14 cellular contexts compared by ENCODE assay signal in the genomic region with DNA sequence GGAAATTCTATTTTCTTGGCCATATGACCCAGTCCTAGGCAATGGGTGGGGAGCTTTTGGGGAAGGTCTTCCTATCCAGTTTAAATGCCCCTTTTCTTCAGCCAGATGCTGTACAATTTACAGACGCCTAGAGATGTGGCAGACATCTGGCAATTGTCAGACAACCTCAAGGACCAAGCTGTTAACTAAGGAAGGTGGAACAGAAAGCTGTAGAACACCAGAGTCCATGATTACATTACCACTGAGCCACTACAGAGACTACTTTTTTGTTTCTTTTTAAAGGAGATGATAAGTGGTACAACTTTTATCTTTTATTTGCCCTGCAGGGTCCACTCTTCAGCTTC. TPM values are rescaled to one million over a fixed set of nuclear protein-coding genes. Genes with fewer than 3 reads are reported as not detected.
A peak's percentile ranks its signal among the peaks of the same experiment; 100 is the strongest.
DNase-seq lines count a peak whose midpoint lies in the region; ATAC-seq and TF ChIP-seq lines count a peak whose summit lies in the region.
"Had no signal": no experiment of that assay in that cellular context is flagged by ENCODE, and none has a peak within 500 bp of the region (broad histone marks: within the 10 kb centered on the region; RNA-seq: fewer than 3 reads in every experiment).

No MANE protein-coding gene starts in this region.

- H3K4me3 ChIP-seq in BLaER1 (no peak overlapping the region), psoas muscle (peak overlapping the region; percentile 60), testis (no peak overlapping the region)

- H3K27me3 Mint-ChIP-seq in central memory CD8-positive, alpha-beta T cell, result no peaks in the 10 kb centered on the region
- H3K27me3 Mint-ChIP-seq: CD4-positive, CD25-positive, alpha-beta regulatory T cell had no signal

- peak overlapping the region; percentile 35 for H3K27ac Mint-ChIP-seq in central memory CD8-positive, alpha-beta T cell (ENCODE audit: low read depth)

- no peak overlapping the region for H3K4me3 Mint-ChIP-seq in central memory CD8-positive, alpha-beta T cell
- H3K4me3 Mint-ChIP-seq: CD4-positive, CD25-positive, alpha-beta regulatory T cell had no signal

- peaks cover 35% of the 10 kb centered on the region for H3K36me3 Mint-ChIP-seq in central memory CD8-positive, alpha-beta T cell (ENCODE audit: insufficient read depth)

- H3K4me1 Mint-ChIP-seq in central memory CD8-positive, alpha-beta T cell, result peaks cover 11% of the 10 kb centered on the region

- peak overlapping the region; percentile 91 for H3K4me2 ChIP-seq in BLaER1
- H3K4me2 ChIP-seq: KMS-11 had no signal

- intact Hi-C loops in psoas muscle (cut with DNase I), result loop anchor here (5.0 to 10.0 kb wide), 3 partner anchors 34 to 119 kb away; no protein-coding TSS in a partner anchor
- intact Hi-C loops in testis (cut with DNase I; ENCODE audit: low total_unique reads), result no loop called here

- peaks cover 69% of the 10 kb centered on the region for H3K4me1 ChIP-seq in BLaER1
- H3K4me1 ChIP-seq in psoas muscle, result peaks cover 72% of the 10 kb centered on the region
- peaks cover 21% of the 10 kb centered on the region for H3K4me1 ChIP-seq in testis

- H3K9me3 ChIP-seq in BLaER1 (no peaks in the 10 kb centered on the region), psoas muscle (no peaks in the 10 kb centered on the region), testis (no peaks in the 10 kb centered on the region)

- H4K20me1 ChIP-seq in BLaER1, result no peaks in the 10 kb centered on the region

- H3K36me3 ChIP-seq in BLaER1, result peaks cover 52% of the 10 kb centered on the region
- H3K36me3 ChIP-seq in psoas muscle (ENCODE audit: insufficient read depth in 1 of 2, low read depth in 1 of 2), result peaks cover 0 to 29% of the 10 kb centered on the region in 2 donors
- no peaks in the 10 kb centered on the region for H3K36me3 ChIP-seq in testis (ENCODE audit: low read depth, missing control alignments)

- H3K9ac ChIP-seq in BLaER1, result peak overlapping the region; percentile 68
- H3K9ac ChIP-seq: KMS-11 had no signal

- TF ChIP-seq CTCF in 22Rv1 (IDR thresholded peaks at IDR 0.05) (no peak), psoas muscle (IDR thresholded peaks at IDR 0.05) (no peak), testis (IDR thresholded peaks at IDR 0.05) (no peak)

- H3K27ac ChIP-seq in 22Rv1 (peak overlapping the region; percentile 68), BLaER1 (peak overlapping the region; percentile 82), psoas muscle (peak overlapping the region; percentile 94), testis (peak overlapping the region in 1 of 2 donors; percentile 84)
- H3K27ac ChIP-seq: KMS-11 had no signal

- WGBS in psoas muscle, 3 donors, result 78 to 88% (median 79%) methylated on average over 1 of the region's 1 CpG
- 85 to 88% methylated on average over 1 of the region's 1 CpG for WGBS in testis, 2 donors

- ATAC-seq in central memory CD8-positive, alpha-beta T cell (replicated peaks; ENCODE audit: extremely low read depth, poor library complexity, severe bottlenecking), result no peak
- ATAC-seq in psoas muscle (no peak), HG03095 (IDR thresholded peaks at IDR 0.05; ENCODE audit: unreplicated experiment) (no peak), esophagus mucosa (no peak)
- ATAC-seq: HCT116 had no signal

- H3K9me3 Mint-ChIP-seq in central memory CD8-positive, alpha-beta T cell, result no peaks in the 10 kb centered on the region
- H3K9me3 Mint-ChIP-seq: CD4-positive, CD25-positive, alpha-beta regulatory T cell had no signal

- H3K27me3 ChIP-seq in BLaER1 (no peaks in the 10 kb centered on the region), psoas muscle (ENCODE audit: insufficient read depth in 3 of 3, low read length in 2 of 3) (no peaks in the 10 kb centered on the region), testis (no peaks in the 10 kb centered on the region)

- TF ChIP-seq POLR2A in testis (IDR thresholded peaks at IDR 0.05), result no peak

- DNase-seq in central memory CD8-positive, alpha-beta T cell (ENCODE audit: low spot score in 2 of 2), result no peak
- DNase-seq in psoas muscle, result no peak
- no peak for DNase-seq in DMS79 treated with DMSO at 0.1 percent for 48 hours (lab: John Stamatoyannopoulos, UW)
- no peak for DNase-seq in testis
- DNase-seq: activated CD8-positive, alpha-beta memory T cell treated with anti-CD3 and anti-CD28 coated beads, Interleukin-2, amount 50 U/mL, for 48 hours; CD4-positive, CD25-positive, alpha-beta regulatory T cell; stimulated activated naive CD4-positive, alpha-beta T cell; SW 1271 had no signal

RNA-seq across cellular contexts. Expression of a gene that starts 21.1 kb away (rescaled TPM):
- total RNA-seq in psoas muscle (100 to 1,000 TPM; 478 to 710 (median 557) TPM), esophagus mucosa (1.4 TPM), testis (10 to 100 TPM; 11.7 to 15.5 TPM)
- polyA plus RNA-seq in psoas muscle (100 to 1,000 TPM; 182 to 495 (median 236) TPM), testis (ENCODE audit: insufficient read depth, low read depth, low replicate concordance) (6.3 TPM)

RNA-seq across cellular contexts. Expression of a gene that starts 50.9 kb away (rescaled TPM):
- 10 to 100 TPM in 1 of 4 donors, 1 to 10 TPM in 3; 6.4 to 14.8 (median 6.8) TPM for total RNA-seq in psoas muscle
- polyA plus RNA-seq in psoas muscle, result 10 to 100 TPM in 1 of 3 donors, 1 to 10 TPM in 2; 5.4 to 10.7 (median 9.7) TPM
- total RNA-seq in esophagus mucosa, result 2.7 TPM
- 10 to 100 TPM; 48.8 to 59.8 TPM for total RNA-seq in testis
- polyA plus RNA-seq in testis (ENCODE audit: insufficient read depth, low read depth, low replicate concordance), result 32.8 TPM

RNA-seq across cellular contexts. Expression of a gene that starts 54.3 kb away (rescaled TPM):
- total RNA-seq in psoas muscle (10 to 100 TPM; 26.4 to 39.4 (median 31.5) TPM), esophagus mucosa (28.7 TPM), testis (100 to 1,000 TPM; 156 to 169 TPM)
- polyA plus RNA-seq in psoas muscle (10 to 100 TPM; 24.3 to 46.0 (median 35.2) TPM), testis (ENCODE audit: insufficient read depth, low read depth, low replicate concordance) (220 TPM)

Comparison
In these comparisons a context has a peak if more than half of its experiments do, and no peak if none do; other contexts are left out.
1. RNA of a gene that starts 21.1 kb away (total RNA-seq): 478 to 710 TPM in psoas muscle; 11.7 to 15.5 TPM in testis and 1.4 TPM in esophagus mucosa (single experiment); every median in the first group is over 10 times any median in the second.